In genomic region chr7:6008668-6009611, GRCh38 we compare ENCODE assay signal across 1 cellular context.
A peak's percentile ranks its signal among the peaks of the same experiment; 100 is the strongest.
TF ChIP-seq lines count a peak whose summit lies in the region.

Gene AIMP2, plus strand, starts transcription at chr7:6009272. Its CDS starts 92 bp downstream, at chr7:6009364.
Gene PMS2, minus strand, starts transcription at chr7:6009049. Its CDS starts 30 bp downstream, at chr7:6009019.

TF ChIP-seq in HepG2, 621 proteins besides CTCF, POLR2A, EP300 and RAD21 (continued from another document and continues in another):
- TF ChIP-seq ATF5 (CRISPR knock-in tag; IDR thresholded peaks at IDR 0.05; ENCODE audit: low read depth) (peak; percentile 99), SRSF9 (IDR thresholded peaks at IDR 0.05; ENCODE audit: borderline replicate concordance, insufficient read depth, low read depth, low read length, poor library complexity, severe bottlenecking) (no peak), ZNF619 (CRISPR knock-in tag; IDR thresholded peaks at IDR 0.05) (peak; percentile 100), EHMT2 (IDR thresholded peaks at IDR 0.05; ENCODE audit: borderline replicate concordance, low read depth, low read length) (no peak), CREM (IDR thresholded peaks at IDR 0.05) (peak; percentile 95), CREM (CRISPR knock-in tag; IDR thresholded peaks at IDR 0.05) (no peak), ZFY (CRISPR knock-in tag; IDR thresholded peaks at IDR 0.05) (peak; percentile 98), ZNF558 (CRISPR knock-in tag; IDR thresholded peaks at IDR 0.05; ENCODE audit: borderline replicate concordance) (peak; percentile 100), NFIC (IDR thresholded peaks at IDR 0.05; ENCODE audit: low read length) (peak; percentile 39; the same call in 1 of the 2 replicates), ZNF788 (CRISPR knock-in tag; IDR thresholded peaks at IDR 0.05; ENCODE audit: borderline replicate concordance) (peak; percentile 95), KDM6A (CRISPR knock-in tag; IDR thresholded peaks at IDR 0.05; ENCODE audit: low read depth) (no peak), ZKSCAN8 (CRISPR knock-in tag; IDR thresholded peaks at IDR 0.05; ENCODE audit: borderline replicate concordance) (peak; percentile 74; the same call in 1 of the 2 replicates), GATAD1 (CRISPR knock-in tag; IDR thresholded peaks at IDR 0.05) (peak; percentile 86), ZNF281 (CRISPR knock-in tag; IDR thresholded peaks at IDR 0.05; ENCODE audit: borderline replicate concordance) (peak; percentile 84), NCOA1 (CRISPR knock-in tag; IDR thresholded peaks at IDR 0.05) (peak; percentile 83), KLF6 (CRISPR knock-in tag; IDR thresholded peaks at IDR 0.05) (peak; percentile 100), FOXK1 (CRISPR knock-in tag; IDR thresholded peaks at IDR 0.05; ENCODE audit: borderline replicate concordance, low read depth) (0 out of 2 replicates have a peak, but pooled peaks have one; percentile 12), HNRNPH1 (optimal IDR thresholded peaks at IDR 0.05; ENCODE audit: low read depth, low read length) (no peak), ZSCAN5A (CRISPR knock-in tag; IDR thresholded peaks at IDR 0.05; ENCODE audit: borderline replicate concordance) (peak; percentile 58), MLLT10 (CRISPR knock-in tag; IDR thresholded peaks at IDR 0.05) (no peak; the same call in 1 of the 2 replicates), ZNF629 (CRISPR knock-in tag; conservative IDR thresholded peaks at IDR 0.05) (peak; percentile 71; the same call in 1 of the 2 replicates), IKZF1 (IDR thresholded peaks at IDR 0.05) (no peak), HDAC6 (IDR thresholded peaks at IDR 0.05; ENCODE audit: low read depth, low read length) (no peak), SAFB2 (CRISPR knock-in tag; IDR thresholded peaks at IDR 0.05; ENCODE audit: borderline replicate concordance, low read depth) (peak; percentile 100), ZNF329 (CRISPR knock-in tag; IDR thresholded peaks at IDR 0.05; ENCODE audit: low read depth) (peak; percentile 97), ZBTB44 (CRISPR knock-in tag; IDR thresholded peaks at IDR 0.05) (peak; percentile 93), SIX4 (CRISPR knock-in tag; IDR thresholded peaks at IDR 0.05) (peak; percentile 24), TOPORS (CRISPR knock-in tag; IDR thresholded peaks at IDR 0.05) (peak; percentile 100), TRAFD1 (CRISPR knock-in tag; IDR thresholded peaks at IDR 0.05; ENCODE audit: borderline replicate concordance) (no peak; the same call in 1 of the 2 replicates), GPBP1L1 (CRISPR knock-in tag; IDR thresholded peaks at IDR 0.05) (no peak), THAP9 (CRISPR knock-in tag; IDR thresholded peaks at IDR 0.05; ENCODE audit: borderline replicate concordance) (peak; percentile 96), ZNF550 (CRISPR knock-in tag; IDR thresholded peaks at IDR 0.05; ENCODE audit: borderline replicate concordance) (peak; percentile 80; the same call in 1 of the 2 replicates), ZNF605 (CRISPR knock-in tag; IDR thresholded peaks at IDR 0.05) (peak; percentile 99), FIP1L1 (IDR thresholded peaks at IDR 0.05; ENCODE audit: borderline replicate concordance, insufficient read depth, low read depth, low read length) (0 out of 2 replicates have a peak, but pooled peaks have one; percentile 3), SIN3B (IDR thresholded peaks at IDR 0.05; ENCODE audit: low read length) (no peak), CEBPZ (IDR thresholded peaks at IDR 0.05; ENCODE audit: low read length) (no peak), ZNF276 (CRISPR knock-in tag; IDR thresholded peaks at IDR 0.05; ENCODE audit: low read depth) (peak; percentile 99), TFE3 (CRISPR knock-in tag; IDR thresholded peaks at IDR 0.05) (peak; percentile 94), ZNF251 (CRISPR knock-in tag; IDR thresholded peaks at IDR 0.05) (0 out of 2 replicates have a peak, but pooled peaks have one; percentile 87), ZNF816 (CRISPR knock-in tag; IDR thresholded peaks at IDR 0.05; ENCODE audit: borderline replicate concordance) (peak; percentile 99; the same call in 1 of the 2 replicates), DPF2 (CRISPR knock-in tag; IDR thresholded peaks at IDR 0.05; ENCODE audit: borderline replicate concordance, low read depth) (no peak)
